ENCODE assay signal across 9 cellular contexts in the genomic region with DNA sequence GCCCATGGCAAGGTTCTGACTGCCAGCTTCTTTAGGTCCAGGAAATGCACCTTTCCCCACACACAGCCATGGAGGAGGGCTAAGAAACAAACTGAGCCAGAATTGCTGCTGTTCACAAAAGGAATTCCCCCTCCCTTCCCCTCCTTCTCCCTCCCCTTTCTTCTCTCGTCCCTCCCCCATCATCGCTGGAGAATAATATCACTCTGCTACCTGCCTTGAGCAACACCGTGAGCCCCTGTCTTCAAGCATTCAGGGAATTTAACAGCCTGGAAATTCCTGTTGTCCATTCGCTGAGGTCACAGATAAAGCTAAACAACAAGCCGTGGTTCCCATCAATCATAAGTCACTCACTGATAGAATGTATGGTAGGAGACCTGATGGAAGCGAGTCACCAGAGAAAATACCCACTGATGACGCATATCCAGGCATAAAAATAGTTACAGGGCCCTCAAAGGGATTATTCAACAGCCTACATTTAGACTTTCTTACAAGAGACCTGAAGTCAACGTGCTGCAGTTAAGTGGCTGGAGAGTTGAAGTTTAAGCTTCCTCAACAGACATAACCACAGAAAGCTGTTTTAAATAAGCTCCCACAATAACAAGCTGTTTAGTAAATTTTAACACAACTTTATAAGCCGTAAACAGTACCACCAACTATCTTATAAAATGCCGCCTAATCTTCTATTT. TPM values are rescaled to one million over a fixed set of nuclear protein-coding genes. Genes with fewer than 3 reads are reported as not detected.
DNase-seq lines count a peak whose midpoint lies in the region; ATAC-seq and TF ChIP-seq lines count a peak whose summit lies in the region.
"Had no signal": no experiment of that assay in that cellular context is flagged by ENCODE, and none has a peak within 500 bp of the region (broad histone marks: within the 10 kb centered on the region; RNA-seq: fewer than 3 reads in every experiment).

No MANE protein-coding gene starts in this region.

- POLR2A ChIA-PET in HEK293T (lab: Yijun Ruan, JAX): interaction anchor here (1.5 kb wide), 1 partner anchor 58 kb away, joined by 5 read pairs; no protein-coding TSS in a partner anchor
- POLR2A ChIA-PET in activated CD4-positive, alpha-beta memory T cell treated with anti-CD3 and anti-CD28 coated beads, Interleukin-2, amount 10 ng/mL, durations not matched to agents 7 days and 5 days (lab: Charles Lee): interaction anchor here (0.6 to 6.6 kb wide), 28 partner anchors 10 to 1265 kb away, joined by 3 to 75 read pairs (median 6); partner anchors contain the start of genes HIVEP2 and STX11

- H3K36me3 ChIP-seq in MG63: no peaks in the 10 kb centered on the region; the same call in 1 of the 2 replicates
- no peaks in the 10 kb centered on the region for H3K36me3 ChIP-seq in muscle layer of duodenum (ENCODE audit: control insufficient read depth in 1 of 2, insufficient read depth in 2 of 2, low read length in 2 of 2)
- H3K36me3 ChIP-seq in upper lobe of right lung: no peaks in the 10 kb centered on the region

- TF ChIP-seq CTCF in epithelial cell of esophagus (IDR thresholded peaks at IDR 0.05; ENCODE audit: insufficient read depth, low read depth, low read length, missing control alignments) (no peak), upper lobe of right lung (IDR thresholded peaks at IDR 0.05) (no peak)

- ATAC-seq in upper lobe of right lung: peak; percentile 88

- peak overlapping the region; percentile 33 for H3K4me3 ChIP-seq in MG63
- peak overlapping the region; percentile 32 for H3K4me3 ChIP-seq in epithelial cell of esophagus (ENCODE audit: low read length)
- H3K4me3 ChIP-seq in muscle layer of duodenum (ENCODE audit: low read depth in 1 of 2, low read length in 2 of 2): peak overlapping the region; percentile 42 to 55
- H3K4me3 ChIP-seq in upper lobe of right lung: peak overlapping the region; percentile 34

- H3K4me1 Mint-ChIP-seq in activated CD4-positive, alpha-beta memory T cell treated with anti-CD3 and anti-CD28 coated beads, Interleukin-2, amount 10 ng/mL, durations not matched to agents 7 days and 5 days: peaks cover 71% of the 10 kb centered on the region

- H3K27ac ChIP-seq in muscle layer of duodenum (ENCODE audit: low read length) (peak overlapping the region; percentile 66), upper lobe of right lung (peak overlapping the region; percentile 17)
- H3K27ac ChIP-seq: 22Rv1 had no signal

- CTCF ChIA-PET in HEK293T (lab: Yijun Ruan, JAX): interaction anchor here (0.6 kb wide), 1 partner anchor 58 kb away, joined by 3 read pairs; no protein-coding TSS in a partner anchor
- CTCF ChIA-PET in activated CD4-positive, alpha-beta memory T cell treated with anti-CD3 and anti-CD28 coated beads, Interleukin-2, amount 10 ng/mL, durations not matched to agents 7 days and 5 days (lab: Charles Lee): interaction anchor here (0.7 to 2.3 kb wide), 14 partner anchors 13 to 410 kb away, joined by 3 to 8 read pairs (median 4); no protein-coding TSS in a partner anchor

- no peaks in the 10 kb centered on the region for H3K27me3 Mint-ChIP-seq in activated CD4-positive, alpha-beta memory T cell treated with anti-CD3 and anti-CD28 coated beads, Interleukin-2, amount 10 ng/mL, durations not matched to agents 7 days and 5 days

- peak overlapping the region; percentile 84 for H3K4me3 Mint-ChIP-seq in activated CD4-positive, alpha-beta memory T cell treated with anti-CD3 and anti-CD28 coated beads, Interleukin-2, amount 10 ng/mL, durations not matched to agents 7 days and 5 days

- intact Hi-C loops in upper lobe of right lung (cut with DNase I): no loop called here

- peaks cover 14% of the 10 kb centered on the region for H3K36me3 Mint-ChIP-seq in activated CD4-positive, alpha-beta memory T cell treated with anti-CD3 and anti-CD28 coated beads, Interleukin-2, amount 10 ng/mL, durations not matched to agents 7 days and 5 days (ENCODE audit: low read depth)

- H3K9me3 Mint-ChIP-seq in activated CD4-positive, alpha-beta memory T cell treated with anti-CD3 and anti-CD28 coated beads, Interleukin-2, amount 10 ng/mL, durations not matched to agents 7 days and 5 days: no peaks in the 10 kb centered on the region

- H3K4me1 ChIP-seq in muscle layer of duodenum (ENCODE audit: control insufficient read depth in 1 of 2, insufficient read depth in 2 of 2, low read length in 2 of 2) (peaks cover 27 to 28% of the 10 kb centered on the region in 2 donors), upper lobe of right lung (peaks cover 14% of the 10 kb centered on the region)

- no peaks in the 10 kb centered on the region for H3K27me3 ChIP-seq in MG63
- H3K27me3 ChIP-seq in muscle layer of duodenum (ENCODE audit: low read depth, low read length): no peaks in the 10 kb centered on the region
- H3K27me3 ChIP-seq in upper lobe of right lung: no peaks in the 10 kb centered on the region

- DNase-seq in DMS 273 (lab: John Stamatoyannopoulos, UW; ENCODE audit: unreplicated experiment) (peak; percentile 39), DMS 273 treated with DMSO at 0.1 percent for 48 hours (lab: John Stamatoyannopoulos, UW) (no peak), HEK293T (ENCODE audit: extremely low spot score) (peak; percentile 58), MG63 (peak; percentile 52), epithelial cell of esophagus (ENCODE audit: low read depth) (peak; percentile 98), upper lobe of right lung (no peak)
- DNase-seq in activated CD4-positive, alpha-beta memory T cell treated with anti-CD3 and anti-CD28 coated beads, Interleukin-2, amount 10 ng/mL, durations not matched to agents 7 days and 5 days: peak; percentile 35

- H3K9me3 ChIP-seq in MG63 (no peaks in the 10 kb centered on the region), muscle layer of duodenum (ENCODE audit: control insufficient read depth in 1 of 2, low read length in 2 of 2) (no peaks in the 10 kb centered on the region), upper lobe of right lung (no peaks in the 10 kb centered on the region)

- peak overlapping the region; percentile 93 for H3K27ac Mint-ChIP-seq in activated CD4-positive, alpha-beta memory T cell treated with anti-CD3 and anti-CD28 coated beads, Interleukin-2, amount 10 ng/mL, durations not matched to agents 7 days and 5 days

TF ChIP-seq in HEK293T, 16 proteins besides CTCF, POLR2A, EP300 and RAD21:
- TF ChIP-seq CTBP1 (IDR thresholded peaks at IDR 0.05; ENCODE audit: borderline replicate concordance) (peak; percentile 79), FOXA1 (IDR thresholded peaks at IDR 0.05) (no peak), LEF1 (IDR thresholded peaks at IDR 0.05; ENCODE audit: borderline replicate concordance) (no peak), ZNF384 (IDR thresholded peaks at IDR 0.05) (no peak), TARDBP (IDR thresholded peaks at IDR 0.05) (no peak), HDGF (IDR thresholded peaks at IDR 0.05; ENCODE audit: borderline replicate concordance) (no peak), L3MBTL2 (conservative IDR thresholded peaks at IDR 0.05) (no peak), FOXK2 (IDR thresholded peaks at IDR 0.05) (no peak), FOXM1 (IDR thresholded peaks at IDR 0.05; ENCODE audit: borderline replicate concordance) (no peak), BHLHE40 (IDR thresholded peaks at IDR 0.05; ENCODE audit: borderline replicate concordance) (no peak), SUZ12 (IDR thresholded peaks at IDR 0.05) (no peak)
- TF ChIP-seq, protein P1, sequence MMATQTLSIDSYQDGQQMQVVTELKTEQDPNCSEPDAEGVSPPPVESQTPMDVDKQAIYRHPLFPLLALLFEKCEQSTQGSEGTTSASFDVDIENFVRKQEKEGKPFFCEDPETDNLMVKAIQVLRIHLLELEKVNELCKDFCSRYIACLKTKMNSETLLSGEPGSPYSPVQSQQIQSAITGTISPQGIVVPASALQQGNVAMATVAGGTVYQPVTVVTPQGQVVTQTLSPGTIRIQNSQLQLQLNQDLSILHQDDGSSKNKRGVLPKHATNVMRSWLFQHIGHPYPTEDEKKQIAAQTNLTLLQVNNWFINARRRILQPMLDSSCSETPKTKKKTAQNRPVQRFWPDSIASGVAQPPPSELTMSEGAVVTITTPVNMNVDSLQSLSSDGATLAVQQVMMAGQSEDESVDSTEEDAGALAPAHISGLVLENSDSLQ (IDR thresholded peaks at IDR 0.05): peak; percentile 95

RNA-seq across cellular contexts. Expression of gene HIVEP2, which starts 59.7 kb away (rescaled TPM):
- total RNA-seq in MG63 (2014; rRNA removed; shearing (Covaris generic); ENCODE audit: low replicate concordance): 2.4 and 3.1 TPM in 2 replicates
- 10 to 100 TPM; 30.5 to 32.8 TPM for total RNA-seq in activated CD4-positive, alpha-beta memory T cell treated with anti-CD3 and anti-CD28 coated beads, Interleukin-2, amount 10 ng/mL, durations not matched to agents 7 days and 5 days
- total RNA-seq in upper lobe of right lung: 18.6 TPM

Comparison
In these comparisons a context has a peak if more than half of its experiments do, and no peak if none do; other contexts are left out.
1. DNase-seq: peak in DMS 273 (single experiment), HEK293T (single experiment), MG63 (single experiment), activated CD4-positive, alpha-beta memory T cell treated with anti-CD3 and anti-CD28 coated beads, Interleukin-2, amount 10 ng/mL, durations not matched to agents 7 days and 5 days (single experiment) and epithelial cell of esophagus (single experiment); none in DMS 273 treated with DMSO at 0.1 percent for 48 hours (single experiment) and upper lobe of right lung (single experiment).
2. Peak in every context shown above with its lines, with median percentiles within 50 percentile points of each other: H3K4me3 ChIP-seq.